5 cellular contexts compared by ENCODE assay signal in the genomic region with DNA sequence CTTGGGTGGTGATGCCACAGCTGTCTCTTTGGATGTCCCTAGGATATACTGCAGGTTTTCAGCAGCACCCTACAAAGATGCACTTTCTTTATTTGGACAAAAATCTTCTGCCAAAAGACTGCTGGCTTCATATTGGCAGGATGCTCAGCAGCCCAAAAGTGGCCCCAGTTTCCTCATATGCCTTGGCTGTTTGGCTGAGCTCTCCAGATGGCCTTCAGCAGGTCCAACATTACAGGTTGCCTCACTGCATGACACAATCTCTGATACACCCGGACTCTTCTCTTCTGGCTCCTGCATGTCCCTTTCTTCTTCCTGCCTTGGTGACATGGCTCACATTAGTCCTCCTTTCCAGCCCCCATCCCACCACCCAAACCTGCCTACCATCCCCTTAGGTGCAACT.
"Had no signal": no experiment of that assay in that cellular context is flagged by ENCODE, and none has a peak within 500 bp of the region (broad histone marks: within the 10 kb centered on the region; RNA-seq: fewer than 3 reads in every experiment).

No MANE protein-coding gene starts in this region.

- H3K4me1 Mint-ChIP-seq: IgD-negative memory B cell had no signal

- H3K27me3 Mint-ChIP-seq: IgD-negative memory B cell had no signal

- H3K27ac Mint-ChIP-seq: IgD-negative memory B cell had no signal

- H3K4me3 Mint-ChIP-seq: IgD-negative memory B cell had no signal

- DNase-seq: IMR-90, KBM-7 had no signal

- ATAC-seq: HepG2, K562 had no signal
